1 cellular context compared by ENCODE assay signal in the genomic region with DNA sequence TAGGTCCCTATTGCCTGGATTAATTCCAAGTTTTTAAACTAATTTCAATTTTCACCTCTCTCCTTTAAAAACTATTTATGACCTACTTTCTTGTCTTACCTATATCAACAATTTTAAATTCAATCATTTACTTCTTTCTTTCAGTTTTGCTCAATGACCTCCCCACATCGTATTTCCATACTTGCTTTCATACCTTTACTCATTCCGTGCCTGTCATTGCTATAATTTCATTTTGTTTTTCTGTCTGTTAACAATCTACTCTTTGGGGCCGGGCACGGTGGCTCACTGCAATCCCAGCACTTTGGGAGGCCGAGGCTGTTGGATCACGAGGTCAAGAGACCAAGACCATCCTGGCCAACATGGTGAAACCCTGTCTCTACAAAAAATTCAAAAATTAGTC.
TF ChIP-seq lines count a peak whose summit lies in the region.

No MANE protein-coding gene starts in this region.

TF ChIP-seq in GM12878, 131 proteins besides CTCF, POLR2A, EP300 and RAD21 (continued from another document):
- TF ChIP-seq, protein P1, sequence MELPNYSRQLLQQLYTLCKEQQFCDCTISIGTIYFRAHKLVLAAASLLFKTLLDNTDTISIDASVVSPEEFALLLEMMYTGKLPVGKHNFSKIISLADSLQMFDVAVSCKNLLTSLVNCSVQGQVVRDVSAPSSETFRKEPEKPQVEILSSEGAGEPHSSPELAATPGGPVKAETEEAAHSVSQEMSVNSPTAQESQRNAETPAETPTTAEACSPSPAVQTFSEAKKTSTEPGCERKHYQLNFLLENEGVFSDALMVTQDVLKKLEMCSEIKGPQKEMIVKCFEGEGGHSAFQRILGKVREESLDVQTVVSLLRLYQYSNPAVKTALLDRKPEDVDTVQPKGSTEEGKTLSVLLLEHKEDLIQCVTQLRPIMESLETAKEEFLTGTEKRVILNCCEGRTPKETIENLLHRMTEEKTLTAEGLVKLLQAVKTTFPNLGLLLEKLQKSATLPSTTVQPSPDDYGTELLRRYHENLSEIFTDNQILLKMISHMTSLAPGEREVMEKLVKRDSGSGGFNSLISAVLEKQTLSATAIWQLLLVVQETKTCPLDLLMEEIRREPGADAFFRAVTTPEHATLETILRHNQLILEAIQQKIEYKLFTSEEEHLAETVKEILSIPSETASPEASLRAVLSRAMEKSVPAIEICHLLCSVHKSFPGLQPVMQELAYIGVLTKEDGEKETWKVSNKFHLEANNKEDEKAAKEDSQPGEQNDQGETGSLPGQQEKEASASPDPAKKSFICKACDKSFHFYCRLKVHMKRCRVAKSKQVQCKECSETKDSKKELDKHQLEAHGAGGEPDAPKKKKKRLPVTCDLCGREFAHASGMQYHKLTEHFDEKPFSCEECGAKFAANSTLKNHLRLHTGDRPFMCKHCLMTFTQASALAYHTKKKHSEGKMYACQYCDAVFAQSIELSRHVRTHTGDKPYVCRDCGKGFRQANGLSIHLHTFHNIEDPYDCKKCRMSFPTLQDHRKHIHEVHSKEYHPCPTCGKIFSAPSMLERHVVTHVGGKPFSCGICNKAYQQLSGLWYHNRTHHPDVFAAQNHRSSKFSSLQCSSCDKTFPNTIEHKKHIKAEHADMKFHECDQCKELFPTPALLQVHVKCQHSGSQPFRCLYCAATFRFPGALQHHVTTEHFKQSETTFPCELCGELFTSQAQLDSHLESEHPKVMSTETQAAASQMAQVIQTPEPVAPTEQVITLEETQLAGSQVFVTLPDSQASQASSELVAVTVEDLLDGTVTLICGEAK (IDR thresholded peaks at IDR 0.05; ENCODE audit: borderline replicate concordance) = no peak
- TF ChIP-seq, protein P2, sequence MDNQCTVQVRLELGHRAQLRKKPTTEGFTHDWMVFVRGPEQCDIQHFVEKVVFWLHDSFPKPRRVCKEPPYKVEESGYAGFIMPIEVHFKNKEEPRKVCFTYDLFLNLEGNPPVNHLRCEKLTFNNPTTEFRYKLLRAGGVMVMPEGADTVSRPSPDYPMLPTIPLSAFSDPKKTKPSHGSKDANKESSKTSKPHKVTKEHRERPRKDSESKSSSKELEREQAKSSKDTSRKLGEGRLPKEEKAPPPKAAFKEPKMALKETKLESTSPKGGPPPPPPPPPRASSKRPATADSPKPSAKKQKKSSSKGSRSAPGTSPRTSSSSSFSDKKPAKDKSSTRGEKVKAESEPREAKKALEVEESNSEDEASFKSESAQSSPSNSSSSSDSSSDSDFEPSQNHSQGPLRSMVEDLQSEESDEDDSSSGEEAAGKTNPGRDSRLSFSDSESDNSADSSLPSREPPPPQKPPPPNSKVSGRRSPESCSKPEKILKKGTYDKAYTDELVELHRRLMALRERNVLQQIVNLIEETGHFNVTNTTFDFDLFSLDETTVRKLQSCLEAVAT (IDR thresholded peaks at IDR 0.05) = no peak
- TF ChIP-seq, protein P3, sequence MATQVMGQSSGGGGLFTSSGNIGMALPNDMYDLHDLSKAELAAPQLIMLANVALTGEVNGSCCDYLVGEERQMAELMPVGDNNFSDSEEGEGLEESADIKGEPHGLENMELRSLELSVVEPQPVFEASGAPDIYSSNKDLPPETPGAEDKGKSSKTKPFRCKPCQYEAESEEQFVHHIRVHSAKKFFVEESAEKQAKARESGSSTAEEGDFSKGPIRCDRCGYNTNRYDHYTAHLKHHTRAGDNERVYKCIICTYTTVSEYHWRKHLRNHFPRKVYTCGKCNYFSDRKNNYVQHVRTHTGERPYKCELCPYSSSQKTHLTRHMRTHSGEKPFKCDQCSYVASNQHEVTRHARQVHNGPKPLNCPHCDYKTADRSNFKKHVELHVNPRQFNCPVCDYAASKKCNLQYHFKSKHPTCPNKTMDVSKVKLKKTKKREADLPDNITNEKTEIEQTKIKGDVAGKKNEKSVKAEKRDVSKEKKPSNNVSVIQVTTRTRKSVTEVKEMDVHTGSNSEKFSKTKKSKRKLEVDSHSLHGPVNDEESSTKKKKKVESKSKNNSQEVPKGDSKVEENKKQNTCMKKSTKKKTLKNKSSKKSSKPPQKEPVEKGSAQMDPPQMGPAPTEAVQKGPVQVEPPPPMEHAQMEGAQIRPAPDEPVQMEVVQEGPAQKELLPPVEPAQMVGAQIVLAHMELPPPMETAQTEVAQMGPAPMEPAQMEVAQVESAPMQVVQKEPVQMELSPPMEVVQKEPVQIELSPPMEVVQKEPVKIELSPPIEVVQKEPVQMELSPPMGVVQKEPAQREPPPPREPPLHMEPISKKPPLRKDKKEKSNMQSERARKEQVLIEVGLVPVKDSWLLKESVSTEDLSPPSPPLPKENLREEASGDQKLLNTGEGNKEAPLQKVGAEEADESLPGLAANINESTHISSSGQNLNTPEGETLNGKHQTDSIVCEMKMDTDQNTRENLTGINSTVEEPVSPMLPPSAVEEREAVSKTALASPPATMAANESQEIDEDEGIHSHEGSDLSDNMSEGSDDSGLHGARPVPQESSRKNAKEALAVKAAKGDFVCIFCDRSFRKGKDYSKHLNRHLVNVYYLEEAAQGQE (IDR thresholded peaks at IDR 0.05; ENCODE audit: low read depth, low read length) = no peak
- TF ChIP-seq, protein P4, sequence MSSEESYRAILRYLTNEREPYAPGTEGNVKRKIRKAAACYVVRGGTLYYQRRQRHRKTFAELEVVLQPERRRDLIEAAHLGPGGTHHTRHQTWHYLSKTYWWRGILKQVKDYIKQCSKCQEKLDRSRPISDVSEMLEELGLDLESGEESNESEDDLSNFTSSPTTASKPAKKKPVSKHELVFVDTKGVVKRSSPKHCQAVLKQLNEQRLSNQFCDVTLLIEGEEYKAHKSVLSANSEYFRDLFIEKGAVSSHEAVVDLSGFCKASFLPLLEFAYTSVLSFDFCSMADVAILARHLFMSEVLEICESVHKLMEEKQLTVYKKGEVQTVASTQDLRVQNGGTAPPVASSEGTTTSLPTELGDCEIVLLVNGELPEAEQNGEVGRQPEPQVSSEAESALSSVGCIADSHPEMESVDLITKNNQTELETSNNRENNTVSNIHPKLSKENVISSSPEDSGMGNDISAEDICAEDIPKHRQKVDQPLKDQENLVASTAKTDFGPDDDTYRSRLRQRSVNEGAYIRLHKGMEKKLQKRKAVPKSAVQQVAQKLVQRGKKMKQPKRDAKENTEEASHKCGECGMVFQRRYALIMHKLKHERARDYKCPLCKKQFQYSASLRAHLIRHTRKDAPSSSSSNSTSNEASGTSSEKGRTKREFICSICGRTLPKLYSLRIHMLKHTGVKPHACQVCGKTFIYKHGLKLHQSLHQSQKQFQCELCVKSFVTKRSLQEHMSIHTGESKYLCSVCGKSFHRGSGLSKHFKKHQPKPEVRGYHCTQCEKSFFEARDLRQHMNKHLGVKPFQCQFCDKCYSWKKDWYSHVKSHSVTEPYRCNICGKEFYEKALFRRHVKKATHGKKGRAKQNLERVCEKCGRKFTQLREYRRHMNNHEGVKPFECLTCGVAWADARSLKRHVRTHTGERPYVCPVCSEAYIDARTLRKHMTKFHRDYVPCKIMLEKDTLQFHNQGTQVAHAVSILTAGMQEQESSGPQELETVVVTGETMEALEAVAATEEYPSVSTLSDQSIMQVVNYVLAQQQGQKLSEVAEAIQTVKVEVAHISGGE (CRISPR knock-in tag; IDR thresholded peaks at IDR 0.05) = no peak
- TF ChIP-seq CHD4 (IDR thresholded peaks at IDR 0.05) = no peak
- no peak for TF ChIP-seq SMARCA5 (IDR thresholded peaks at IDR 0.05)
- TF ChIP-seq LARP7 (IDR thresholded peaks at IDR 0.05) = no peak
- TF ChIP-seq SIN3A (IDR thresholded peaks at IDR 0.05; ENCODE audit: low read depth, low read length) = no peak
- TF ChIP-seq, protein P5, sequence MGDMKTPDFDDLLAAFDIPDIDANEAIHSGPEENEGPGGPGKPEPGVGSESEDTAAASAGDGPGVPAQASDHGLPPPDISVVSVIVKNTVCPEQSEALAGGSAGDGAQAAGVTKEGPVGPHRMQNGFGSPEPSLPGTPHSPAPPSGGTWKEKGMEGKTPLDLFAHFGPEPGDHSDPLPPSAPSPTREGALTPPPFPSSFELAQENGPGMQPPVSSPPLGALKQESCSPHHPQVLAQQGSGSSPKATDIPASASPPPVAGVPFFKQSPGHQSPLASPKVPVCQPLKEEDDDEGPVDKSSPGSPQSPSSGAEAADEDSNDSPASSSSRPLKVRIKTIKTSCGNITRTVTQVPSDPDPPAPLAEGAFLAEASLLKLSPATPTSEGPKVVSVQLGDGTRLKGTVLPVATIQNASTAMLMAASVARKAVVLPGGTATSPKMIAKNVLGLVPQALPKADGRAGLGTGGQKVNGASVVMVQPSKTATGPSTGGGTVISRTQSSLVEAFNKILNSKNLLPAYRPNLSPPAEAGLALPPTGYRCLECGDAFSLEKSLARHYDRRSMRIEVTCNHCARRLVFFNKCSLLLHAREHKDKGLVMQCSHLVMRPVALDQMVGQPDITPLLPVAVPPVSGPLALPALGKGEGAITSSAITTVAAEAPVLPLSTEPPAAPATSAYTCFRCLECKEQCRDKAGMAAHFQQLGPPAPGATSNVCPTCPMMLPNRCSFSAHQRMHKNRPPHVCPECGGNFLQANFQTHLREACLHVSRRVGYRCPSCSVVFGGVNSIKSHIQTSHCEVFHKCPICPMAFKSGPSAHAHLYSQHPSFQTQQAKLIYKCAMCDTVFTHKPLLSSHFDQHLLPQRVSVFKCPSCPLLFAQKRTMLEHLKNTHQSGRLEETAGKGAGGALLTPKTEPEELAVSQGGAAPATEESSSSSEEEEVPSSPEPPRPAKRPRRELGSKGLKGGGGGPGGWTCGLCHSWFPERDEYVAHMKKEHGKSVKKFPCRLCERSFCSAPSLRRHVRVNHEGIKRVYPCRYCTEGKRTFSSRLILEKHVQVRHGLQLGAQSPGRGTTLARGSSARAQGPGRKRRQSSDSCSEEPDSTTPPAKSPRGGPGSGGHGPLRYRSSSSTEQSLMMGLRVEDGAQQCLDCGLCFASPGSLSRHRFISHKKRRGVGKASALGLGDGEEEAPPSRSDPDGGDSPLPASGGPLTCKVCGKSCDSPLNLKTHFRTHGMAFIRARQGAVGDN (IDR thresholded peaks at IDR 0.05) = no peak
- no peak for TF ChIP-seq CREB1 (IDR thresholded peaks at IDR 0.05; ENCODE audit: low read depth)
- TF ChIP-seq SREBF2 (IDR thresholded peaks at IDR 0.05; ENCODE audit: low read length) = no peak
- TF ChIP-seq, protein P6, sequence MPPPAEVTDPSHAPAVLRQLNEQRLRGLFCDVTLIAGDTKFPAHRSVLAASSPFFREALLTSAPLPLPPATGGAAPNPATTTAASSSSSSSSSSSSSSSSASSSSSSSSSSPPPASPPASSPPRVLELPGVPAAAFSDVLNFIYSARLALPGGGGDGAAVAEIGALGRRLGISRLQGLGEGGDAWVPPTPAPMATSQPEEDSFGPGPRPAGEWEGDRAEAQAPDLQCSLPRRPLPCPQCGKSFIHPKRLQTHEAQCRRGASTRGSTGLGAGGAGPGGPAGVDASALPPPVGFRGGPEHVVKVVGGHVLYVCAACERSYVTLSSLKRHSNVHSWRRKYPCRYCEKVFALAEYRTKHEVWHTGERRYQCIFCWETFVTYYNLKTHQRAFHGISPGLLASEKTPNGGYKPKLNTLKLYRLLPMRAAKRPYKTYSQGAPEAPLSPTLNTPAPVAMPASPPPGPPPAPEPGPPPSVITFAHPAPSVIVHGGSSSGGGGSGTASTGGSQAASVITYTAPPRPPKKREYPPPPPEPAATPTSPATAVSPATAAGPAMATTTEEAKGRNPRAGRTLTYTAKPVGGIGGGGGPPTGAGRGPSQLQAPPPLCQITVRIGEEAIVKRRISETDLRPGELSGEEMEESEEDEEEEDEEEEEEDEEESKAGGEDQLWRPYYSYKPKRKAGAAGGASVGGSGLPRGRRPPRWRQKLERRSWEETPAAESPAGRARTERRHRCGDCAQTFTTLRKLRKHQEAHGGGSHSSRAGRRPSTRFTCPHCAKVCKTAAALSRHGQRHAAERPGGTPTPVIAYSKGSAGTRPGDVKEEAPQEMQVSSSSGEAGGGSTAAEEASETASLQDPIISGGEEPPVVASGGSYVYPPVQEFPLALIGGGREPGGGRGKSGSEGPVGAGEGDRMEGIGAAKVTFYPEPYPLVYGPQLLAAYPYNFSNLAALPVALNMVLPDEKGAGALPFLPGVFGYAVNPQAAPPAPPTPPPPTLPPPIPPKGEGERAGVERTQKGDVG (CRISPR knock-in tag; IDR thresholded peaks at IDR 0.05) = no peak
- no peak for TF ChIP-seq ZNF622 (IDR thresholded peaks at IDR 0.05)
- TF ChIP-seq YY1 (IDR thresholded peaks at IDR 0.05; ENCODE audit: low read depth, low read length) = no peak
